Comparison of ENCODE assay signal across 20 cellular contexts in the genomic region with DNA sequence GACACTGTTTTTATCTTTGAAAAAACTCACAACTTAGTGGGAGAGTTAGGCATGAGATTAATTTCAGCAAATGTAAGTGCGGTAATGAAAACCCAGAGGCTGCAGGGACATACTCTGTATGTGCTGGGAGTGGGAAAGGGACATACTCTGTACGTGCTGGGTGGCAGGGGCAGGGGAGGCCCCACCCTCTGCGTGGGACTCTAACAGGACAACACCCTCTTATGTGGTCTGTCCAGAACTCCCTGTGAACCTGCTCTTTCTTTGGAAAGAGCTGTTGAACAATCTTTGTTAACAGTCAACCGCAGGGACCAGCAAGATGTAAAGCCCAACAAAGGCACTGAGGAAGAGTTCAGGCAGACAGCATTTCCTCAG. TPM values are rescaled to one million over a fixed set of nuclear protein-coding genes. Genes with fewer than 3 reads are reported as not detected.
DNase-seq lines count a peak whose midpoint lies in the region; ATAC-seq, FAIRE-seq and TF ChIP-seq lines count a peak whose summit lies in the region.
"Had no signal": no experiment of that assay in that cellular context is flagged by ENCODE, and none has a peak within 500 bp of the region (broad histone marks: within the 10 kb centered on the region; RNA-seq: fewer than 3 reads in every experiment).

No MANE protein-coding gene starts in this region.

- WGBS in HepG2 (ENCODE audit: low lambda C conversion rate), result 35% methylated on average over 4 of the region's 4 CpGs
- 54% methylated on average over 3 of the region's 4 CpGs for WGBS in right lobe of liver (ENCODE audit: insufficient coverage, low coverage, low lambda C conversion rate, missing lambda C conversion rate)
- WGBS in hepatocyte (ENCODE audit: low lambda C conversion rate, missing lambda C conversion rate), result 71% methylated on average over 4 of the region's 4 CpGs

- BruUV-seq in HepG2 (replicated peaks; lab: Mats Ljungman, UMichigan), result no TSS peak

- H3K27me3 ChIP-seq in HepG2 (ENCODE audit: control insufficient read depth in 1 of 2, insufficient read depth in 2 of 2, low read length in 2 of 2) (no peaks in the 10 kb centered on the region), right lobe of liver (no peaks in the 10 kb centered on the region), hepatocyte (no peaks in the 10 kb centered on the region), colonic mucosa (no peaks in the 10 kb centered on the region)

- H3K9me2 ChIP-seq in hepatocyte (replicated peaks; ENCODE audit: insufficient read depth), result no peaks in the 10 kb centered on the region

- H3K79me2 ChIP-seq in HepG2 (ENCODE audit: insufficient read depth, low read length), result no peaks in the 10 kb centered on the region
- no peaks in the 10 kb centered on the region for H3K79me2 ChIP-seq in hepatocyte

- peak overlapping the region; percentile 93 for H3K27ac ChIP-seq in HepG2 (ENCODE audit: extremely low read length, insufficient read depth, low read length)
- peak overlapping the region in 1 of 3 donors; percentile 49 for H3K27ac ChIP-seq in right lobe of liver
- H3K27ac ChIP-seq in VCaP, result peak overlapping the region; percentile 36
- peak overlapping the region; percentile 40 for H3K27ac ChIP-seq in hepatocyte
- no peak overlapping the region for H3K27ac ChIP-seq in colonic mucosa
- H3K27ac ChIP-seq: 22Rv1, A549, C4-2B, GM23248 had no signal

- intact Hi-C loops in HepG2 (cut with micrococcal nuclease; ENCODE audit: unreplicated experiment) (no loop called here), right lobe of liver (cut with DNase I) (loop anchor here in 1 of 2 donors (10.0 kb wide), 1 partner anchor 152 kb away; no protein-coding TSS in a partner anchor), colonic mucosa (cut with DNase I) (no loop called here)

- no peak for TF ChIP-seq POLR2A in HepG2 (IDR thresholded peaks at IDR 0.05; ENCODE audit: insufficient read depth in 1 of 2, low read depth in 2 of 2, low read length in 2 of 2)
- no peak for TF ChIP-seq POLR2A in right lobe of liver (IDR thresholded peaks at IDR 0.05)

- no peak overlapping the region for H3K4me3 Mint-ChIP-seq in type B pancreatic cell
- no peak overlapping the region for H3K4me3 Mint-ChIP-seq in T-helper 2 cell treated with Interferon-gamma antibody and Interleukin-4, amounts not matched to agents 5 μg/mL and 100 μg/mL, for 36 hours
- H3K4me3 Mint-ChIP-seq: CD4-positive, alpha-beta T cell had no signal

- POLR2A ChIA-PET in HepG2 (lab: Yijun Ruan, JAX), result no interaction called here

- H3K4me1 ChIP-seq in HepG2 (ENCODE audit: insufficient read depth, low read length) (peaks cover 69% of the 10 kb centered on the region), right lobe of liver (peaks cover 0 to 15% (median 3%) of the 10 kb centered on the region in 4 donors), hepatocyte (ENCODE audit: insufficient read depth) (peaks cover 9% of the 10 kb centered on the region), colonic mucosa (no peaks in the 10 kb centered on the region)
- H3K4me1 ChIP-seq: HAP-1 had no signal

- no peak; the same call in 1 of the 2 replicates for TF ChIP-seq RAD21 in HepG2 (CRISPR knock-in tag; IDR thresholded peaks at IDR 0.05)

- CTCF ChIA-PET in HepG2 (lab: Yijun Ruan, JAX; ENCODE audit: low intra/inter-chr PET ratio, low total read pairs), result no interaction called here

- H2AFZ ChIP-seq in HepG2 (ENCODE audit: low read length) (peak overlapping the region; percentile 62), hepatocyte (no peak overlapping the region)
- H2AFZ ChIP-seq: GM23248 had no signal

- FAIRE-seq in HepG2 (lab: Jason Lieb, UNC), result peak; percentile 28
- FAIRE-seq: A549, GM19239 had no signal

- H3K4me3 ChIP-seq in HepG2 (replicated peaks in 1 of 3; ENCODE audit: insufficient read depth in 1 of 3, low read depth in 2 of 3, low read length in 3 of 3) (peak overlapping the region in 1 of 3 experiments; percentile 32; a peak in 1 of 6 replicates), right lobe of liver (no peak overlapping the region), hepatocyte (no peak overlapping the region), colonic mucosa (no peak overlapping the region)
- H3K4me3 ChIP-seq: A549, GM23248, HAP-1 had no signal

- H3K27ac Mint-ChIP-seq in type B pancreatic cell, result peak overlapping the region; percentile 18
- H3K27ac Mint-ChIP-seq in T-helper 2 cell treated with Interferon-gamma antibody and Interleukin-4, amounts not matched to agents 5 μg/mL and 100 μg/mL, for 36 hours, result no peak overlapping the region
- H3K27ac Mint-ChIP-seq: CD4-positive, alpha-beta T cell had no signal

- H3K36me3 ChIP-seq in HepG2 (replicated peaks in 1 of 2; ENCODE audit: control insufficient read depth in 1 of 2, insufficient read depth in 2 of 2, low read length in 2 of 2), result no peaks in the 10 kb centered on the region
- H3K36me3 ChIP-seq in right lobe of liver, result no peaks in the 10 kb centered on the region
- no peaks in the 10 kb centered on the region for H3K36me3 ChIP-seq in hepatocyte (replicated peaks; ENCODE audit: insufficient read depth, low read depth)
- no peaks in the 10 kb centered on the region for H3K36me3 ChIP-seq in colonic mucosa
- H3K36me3 ChIP-seq: HAP-1 had no signal

- no peaks in the 10 kb centered on the region for H3K36me3 Mint-ChIP-seq in type B pancreatic cell
- peaks cover under 1% of the 10 kb centered on the region for H3K36me3 Mint-ChIP-seq in T-helper 2 cell treated with Interferon-gamma antibody and Interleukin-4, amounts not matched to agents 5 μg/mL and 100 μg/mL, for 36 hours (ENCODE audit: low read depth)

- H3K9me3 ChIP-seq in HepG2 (ENCODE audit: low read length), result no peaks in the 10 kb centered on the region
- H3K9me3 ChIP-seq in right lobe of liver, result no peaks in the 10 kb centered on the region
- H3K9me3 ChIP-seq in hepatocyte (ENCODE audit: low read depth), result no peaks in the 10 kb centered on the region
- no peaks in the 10 kb centered on the region for H3K9me3 ChIP-seq in colonic mucosa
- H3K9me3 ChIP-seq: A549, HAP-1 had no signal

- TF ChIP-seq CTCF in HepG2 (CRISPR knock-in tag; IDR thresholded peaks at IDR 0.05) (no peak), right lobe of liver (IDR thresholded peaks at IDR 0.05) (no peak), VCaP (conservative IDR thresholded peaks at IDR 0.05) (no peak), hepatocyte (IDR thresholded peaks at IDR 0.05; ENCODE audit: poor library complexity) (no peak), type B pancreatic cell (conservative IDR thresholded peaks at IDR 0.05) (no peak), colonic mucosa (IDR thresholded peaks at IDR 0.05) (no peak)

- H3K9me3 Mint-ChIP-seq in type B pancreatic cell, result no peaks in the 10 kb centered on the region
- no peaks in the 10 kb centered on the region for H3K9me3 Mint-ChIP-seq in T-helper 2 cell treated with Interferon-gamma antibody and Interleukin-4, amounts not matched to agents 5 μg/mL and 100 μg/mL, for 36 hours
- H3K9me3 Mint-ChIP-seq: CD4-positive, alpha-beta T cell had no signal

- H3K27me3 Mint-ChIP-seq in type B pancreatic cell, result no peaks in the 10 kb centered on the region
- peaks cover 5% of the 10 kb centered on the region for H3K27me3 Mint-ChIP-seq in T-helper 2 cell treated with Interferon-gamma antibody and Interleukin-4, amounts not matched to agents 5 μg/mL and 100 μg/mL, for 36 hours (ENCODE audit: low read depth)
- H3K27me3 Mint-ChIP-seq: CD4-positive, alpha-beta T cell had no signal

- DNase-seq in HepG2 (ENCODE audit: low spot score), result peak; percentile 62
- no peak for DNase-seq in right lobe of liver
- DNase-seq in hepatocyte (ENCODE audit: low spot score), result no peak
- DNase-seq in type B pancreatic cell (ENCODE audit: extremely low spot score, unreplicated experiment), result no peak
- DNase-seq in colonic mucosa, result no peak
- DNase-seq in T-helper 2 cell treated with Interferon-gamma antibody and Interleukin-4, amounts not matched to agents 5 μg/mL and 100 μg/mL, for 36 hours (ENCODE audit: low spot score), result no peak
- DNase-seq in NCI-H524 (lab: John Stamatoyannopoulos, UW), result no peak
- DNase-seq: AML-193; CD4-positive, alpha-beta T cell; DMS79 treated with DMSO at 0.1 percent for 48 hours; GF-D8; GM23248 had no signal

- H3K4me2 ChIP-seq in HepG2 (ENCODE audit: low read depth, low read length) (peak overlapping the region; percentile 79), hepatocyte (no peak overlapping the region)

- H3K4me1 Mint-ChIP-seq in type B pancreatic cell (ENCODE audit: unreplicated experiment), result peaks cover 9% of the 10 kb centered on the region
- peaks cover 4% of the 10 kb centered on the region for H3K4me1 Mint-ChIP-seq in T-helper 2 cell treated with Interferon-gamma antibody and Interleukin-4, amounts not matched to agents 5 μg/mL and 100 μg/mL, for 36 hours (ENCODE audit: low read depth)

- in situ Hi-C loops in HepG2 (cut with HindIII; ENCODE audit: extremely low pct_ligation_motif_present, low pct_unique_long_range_greater_than_20kb), result no loop called here

- H4K20me1 ChIP-seq in HepG2 (ENCODE audit: insufficient read depth, low read length), result no peaks in the 10 kb centered on the region
- H4K20me1 ChIP-seq in hepatocyte (ENCODE audit: insufficient read depth, poor library complexity, severe bottlenecking), result no peaks in the 10 kb centered on the region

- ATAC-seq in HepG2, result peak; percentile 33
- no peak for ATAC-seq in right lobe of liver

- H3K9ac ChIP-seq in HepG2 (ENCODE audit: insufficient read depth, low read depth, low read length) (peak overlapping the region; percentile 52), colonic mucosa (ENCODE audit: low read depth in 2 of 2, low read length in 2 of 2) (no peak overlapping the region)
- H3K9ac ChIP-seq: GM23248 had no signal

- 0 out of 4 replicates have a peak, but pooled peaks of 1 of the 2 experiments have one; percentile 16 for TF ChIP-seq EP300 in HepG2 (IDR thresholded peaks at IDR 0.05; ENCODE audit: low read depth in 2 of 2, low read length in 2 of 2)
- TF ChIP-seq EP300 in HepG2 (CRISPR knock-in tag; IDR thresholded peaks at IDR 0.05; ENCODE audit: borderline replicate concordance), result no peak

RNA-seq across cellular contexts. Expression of a gene that starts 2.4 kb away (rescaled TPM):
- total RNA-seq in HepG2 (2016; rRNA removed; fragmentation: Illumina TruSeq; extraction: Trizol) (0.11 and 0.72 TPM in 2 replicates), right lobe of liver (not detected), hepatocyte (not detected in 2 replicates), type B pancreatic cell (ENCODE audit: low replicate concordance) (12.1 TPM in 1 of 2 replicates, not detected in the other), colonic mucosa (not detected)
- total RNA-seq in HepG2 (2016; cell fraction: cytosol; rRNA removed; fragmentation: Illumina TruSeq; extraction: Trizol; ENCODE audit: low read depth), result 0.88 TPM in 1 of 2 replicates, not detected in the other
- 0.15 and 0.32 TPM in 2 replicates for total RNA-seq in HepG2 (2016; cell fraction: insoluble cytoplasmic fraction; rRNA removed; fragmentation: Illumina TruSeq; extraction: Trizol)
- 0.43 and 0.72 TPM in 2 replicates for total RNA-seq in HepG2 (2016; cell fraction: membrane; rRNA removed; fragmentation: Illumina TruSeq; extraction: Trizol)
- not detected in 2 replicates for total RNA-seq in HepG2 (2016; cell fraction: nucleus; rRNA removed; fragmentation: Illumina TruSeq; extraction: Trizol)
- polyA plus RNA-seq in HepG2 (2011; rRNA removed) (0.18 TPM in 1 of 2 replicates, not detected in the other), hepatocyte (not detected in 2 replicates)
- not detected in 2 replicates for polyA plus RNA-seq in HepG2 (2011; cell fraction: cytosol; rRNA removed)
- not detected in 2 replicates for polyA plus RNA-seq in HepG2 (2011; cell fraction: nucleus; rRNA removed)
- polyA plus RNA-seq in HepG2 (2012), result 0.23 and 0.43 TPM in 2 replicates
- polyA plus RNA-seq in HepG2 (2016; cell fraction: cytosol; fragmentation: Illumina TruSeq; extraction: Trizol; ENCODE audit: low read depth), result 0.75 and 0.91 TPM in 2 replicates
- polyA plus RNA-seq in HepG2 (2016; cell fraction: insoluble cytoplasmic fraction; fragmentation: Illumina TruSeq; extraction: Trizol; ENCODE audit: low read depth), result 0.23 and 0.33 TPM in 2 replicates
- polyA plus RNA-seq in HepG2 (2016; cell fraction: membrane; fragmentation: Illumina TruSeq; extraction: Trizol; ENCODE audit: low read depth), result 0.70 and 1.0 TPM in 2 replicates
- polyA plus RNA-seq in HepG2 (2016; cell fraction: nucleus; fragmentation: Illumina TruSeq; extraction: Trizol; ENCODE audit: insufficient read depth, low read depth), result not detected in 2 replicates
- polyA minus RNA-seq in HepG2 (2011; rRNA and poly(A)+ RNA removed; ENCODE audit: low replicate concordance), result 0.10 TPM in 1 of 2 replicates, not detected in the other
- polyA minus RNA-seq in HepG2 (2011; cell fraction: cytosol; rRNA and poly(A)+ RNA removed), result not detected in 2 replicates
- polyA minus RNA-seq in HepG2 (2011; cell fraction: nucleus; rRNA and poly(A)+ RNA removed), result not detected in 2 replicates
- total RNA-seq: CD4-positive, alpha-beta T cell; GM23248; H4 had no signal
- polyA plus RNA-seq: A549, BJ had no signal
